1 cellular context compared by ENCODE assay signal in genomic region chr11:65899356-65900124, GRCh38.
TF ChIP-seq lines count a peak whose summit lies in the region.

No MANE protein-coding gene starts in this region.

TF ChIP-seq in HepG2, 621 proteins besides CTCF, POLR2A, EP300 and RAD21 (continued from another document):
- TF ChIP-seq, protein P1, sequence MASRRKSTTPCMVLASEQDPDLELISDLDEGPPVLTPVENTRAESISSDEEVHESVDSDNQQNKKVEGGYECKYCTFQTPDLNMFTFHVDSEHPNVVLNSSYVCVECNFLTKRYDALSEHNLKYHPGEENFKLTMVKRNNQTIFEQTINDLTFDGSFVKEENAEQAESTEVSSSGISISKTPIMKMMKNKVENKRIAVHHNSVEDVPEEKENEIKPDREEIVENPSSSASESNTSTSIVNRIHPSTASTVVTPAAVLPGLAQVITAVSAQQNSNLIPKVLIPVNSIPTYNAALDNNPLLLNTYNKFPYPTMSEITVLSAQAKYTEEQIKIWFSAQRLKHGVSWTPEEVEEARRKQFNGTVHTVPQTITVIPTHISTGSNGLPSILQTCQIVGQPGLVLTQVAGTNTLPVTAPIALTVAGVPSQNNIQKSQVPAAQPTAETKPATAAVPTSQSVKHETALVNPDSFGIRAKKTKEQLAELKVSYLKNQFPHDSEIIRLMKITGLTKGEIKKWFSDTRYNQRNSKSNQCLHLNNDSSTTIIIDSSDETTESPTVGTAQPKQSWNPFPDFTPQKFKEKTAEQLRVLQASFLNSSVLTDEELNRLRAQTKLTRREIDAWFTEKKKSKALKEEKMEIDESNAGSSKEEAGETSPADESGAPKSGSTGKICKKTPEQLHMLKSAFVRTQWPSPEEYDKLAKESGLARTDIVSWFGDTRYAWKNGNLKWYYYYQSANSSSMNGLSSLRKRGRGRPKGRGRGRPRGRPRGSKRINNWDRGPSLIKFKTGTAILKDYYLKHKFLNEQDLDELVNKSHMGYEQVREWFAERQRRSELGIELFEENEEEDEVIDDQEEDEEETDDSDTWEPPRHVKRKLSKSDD (CRISPR knock-in tag; IDR thresholded peaks at IDR 0.05; ENCODE audit: low read depth), result no peak
- TF ChIP-seq ZFAT (CRISPR knock-in tag; conservative IDR thresholded peaks at IDR 0.05) (no peak), ZNF256 (CRISPR knock-in tag; conservative IDR thresholded peaks at IDR 0.05) (no peak), NFKBIZ (CRISPR knock-in tag; IDR thresholded peaks at IDR 0.05) (peak; percentile 45; the same call in 1 of the 2 replicates), ZNF766 (CRISPR knock-in tag; IDR thresholded peaks at IDR 0.05; ENCODE audit: borderline replicate concordance) (no peak), ZNF33A (CRISPR knock-in tag; IDR thresholded peaks at IDR 0.05; ENCODE audit: borderline replicate concordance) (peak; percentile 69; the same call in 1 of the 2 replicates), ARNT2 (CRISPR knock-in tag; IDR thresholded peaks at IDR 0.05; ENCODE audit: low read depth) (peak; percentile 68; the same call in 1 of the 2 replicates), BRD4 (CRISPR knock-in tag; IDR thresholded peaks at IDR 0.05) (0 out of 2 replicates have a peak, but pooled peaks have one; percentile 19), ZBTB33 (CRISPR knock-in tag; IDR thresholded peaks at IDR 0.05) (no peak; the same call in 1 of the 2 replicates), HNRNPH1 (optimal IDR thresholded peaks at IDR 0.05; ENCODE audit: low read depth, low read length) (no peak), ZNF841 (CRISPR knock-in tag; IDR thresholded peaks at IDR 0.05; ENCODE audit: borderline replicate concordance) (peak; percentile 58; the same call in 1 of the 2 replicates), PLRG1 (conservative IDR thresholded peaks at IDR 0.05) (no peak), BRF2 (CRISPR knock-in tag; IDR thresholded peaks at IDR 0.05) (0 out of 2 replicates have a peak, but pooled peaks have one; percentile 41), ZBTB37 (CRISPR knock-in tag; IDR thresholded peaks at IDR 0.05) (no peak), MED1 (CRISPR knock-in tag; IDR thresholded peaks at IDR 0.05) (0 out of 2 replicates have a peak, but pooled peaks have one; percentile 12), NFE2L2 (IDR thresholded peaks at IDR 0.05; ENCODE audit: low read length) (peak; percentile 63), ZNF781 (CRISPR knock-in tag; IDR thresholded peaks at IDR 0.05; ENCODE audit: borderline replicate concordance, not compliant biosample characterization) (peak; percentile 58), ZNF263 (CRISPR knock-in tag; IDR thresholded peaks at IDR 0.05) (no peak; the same call in 1 of the 2 replicates), ZNF75D (CRISPR knock-in tag; IDR thresholded peaks at IDR 0.05; ENCODE audit: borderline replicate concordance) (peak; percentile 61; the same call in 1 of the 2 replicates), XRCC5 (optimal IDR thresholded peaks at IDR 0.05; ENCODE audit: low read length) (no peak), TCF12 (IDR thresholded peaks at IDR 0.05) (no peak), TCF12 (CRISPR knock-in tag; IDR thresholded peaks at IDR 0.05) (no peak), ZNF891 (CRISPR knock-in tag; IDR thresholded peaks at IDR 0.05) (peak; percentile 28; the same call in 1 of the 2 replicates), CENPT (CRISPR knock-in tag; IDR thresholded peaks at IDR 0.05; ENCODE audit: low read depth) (no peak), NONO (IDR thresholded peaks at IDR 0.05) (no peak), NONO (CRISPR knock-in tag; conservative IDR thresholded peaks at IDR 0.05) (peak; percentile 60; the same call in 1 of the 2 replicates), THAP9 (CRISPR knock-in tag; IDR thresholded peaks at IDR 0.05; ENCODE audit: borderline replicate concordance) (no peak), CAMTA2 (CRISPR knock-in tag; IDR thresholded peaks at IDR 0.05; ENCODE audit: borderline replicate concordance) (peak; percentile 26; the same call in 1 of the 2 replicates), GTF3A (CRISPR knock-in tag; conservative IDR thresholded peaks at IDR 0.05) (no peak), SP140L (CRISPR knock-in tag; IDR thresholded peaks at IDR 0.05; ENCODE audit: borderline replicate concordance) (no peak)
- TF ChIP-seq, protein P2, sequence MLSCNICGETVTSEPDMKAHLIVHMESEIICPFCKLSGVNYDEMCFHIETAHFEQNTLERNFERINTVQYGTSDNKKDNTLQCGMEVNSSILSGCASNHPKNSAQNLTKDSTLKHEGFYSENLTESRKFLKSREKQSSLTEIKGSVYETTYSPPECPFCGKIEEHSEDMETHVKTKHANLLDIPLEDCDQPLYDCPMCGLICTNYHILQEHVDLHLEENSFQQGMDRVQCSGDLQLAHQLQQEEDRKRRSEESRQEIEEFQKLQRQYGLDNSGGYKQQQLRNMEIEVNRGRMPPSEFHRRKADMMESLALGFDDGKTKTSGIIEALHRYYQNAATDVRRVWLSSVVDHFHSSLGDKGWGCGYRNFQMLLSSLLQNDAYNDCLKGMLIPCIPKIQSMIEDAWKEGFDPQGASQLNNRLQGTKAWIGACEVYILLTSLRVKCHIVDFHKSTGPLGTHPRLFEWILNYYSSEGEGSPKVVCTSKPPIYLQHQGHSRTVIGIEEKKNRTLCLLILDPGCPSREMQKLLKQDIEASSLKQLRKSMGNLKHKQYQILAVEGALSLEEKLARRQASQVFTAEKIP (CRISPR knock-in tag; IDR thresholded peaks at IDR 0.05; ENCODE audit: borderline replicate concordance), result no peak
- TF ChIP-seq, protein P3, sequence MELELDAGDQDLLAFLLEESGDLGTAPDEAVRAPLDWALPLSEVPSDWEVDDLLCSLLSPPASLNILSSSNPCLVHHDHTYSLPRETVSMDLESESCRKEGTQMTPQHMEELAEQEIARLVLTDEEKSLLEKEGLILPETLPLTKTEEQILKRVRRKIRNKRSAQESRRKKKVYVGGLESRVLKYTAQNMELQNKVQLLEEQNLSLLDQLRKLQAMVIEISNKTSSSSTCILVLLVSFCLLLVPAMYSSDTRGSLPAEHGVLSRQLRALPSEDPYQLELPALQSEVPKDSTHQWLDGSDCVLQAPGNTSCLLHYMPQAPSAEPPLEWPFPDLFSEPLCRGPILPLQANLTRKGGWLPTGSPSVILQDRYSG (CRISPR knock-in tag; IDR thresholded peaks at IDR 0.05), result no peak
- TF ChIP-seq, protein P4, sequence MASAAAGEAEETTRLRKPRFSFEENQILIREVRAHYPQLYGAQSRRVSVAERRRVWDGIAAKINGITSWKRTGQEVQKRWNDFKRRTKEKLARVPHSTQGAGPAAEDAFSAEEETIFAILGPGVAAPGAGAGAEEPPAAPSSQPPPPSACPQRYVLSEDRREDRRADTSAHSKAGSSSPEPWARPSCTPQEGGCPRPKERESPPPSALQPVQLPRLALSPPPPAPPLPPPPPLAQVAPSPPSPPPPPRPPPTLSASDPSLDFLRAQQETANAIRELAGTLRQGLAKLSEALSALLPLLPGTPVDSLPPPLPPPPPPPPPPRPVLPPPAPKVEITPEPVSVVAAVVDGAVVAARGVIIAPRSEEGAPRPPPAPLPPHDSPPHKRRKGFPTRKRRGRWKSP (CRISPR knock-in tag; IDR thresholded peaks at IDR 0.05), result peak; percentile 51; the same call in 1 of the 2 replicates
- TF ChIP-seq, protein P5, sequence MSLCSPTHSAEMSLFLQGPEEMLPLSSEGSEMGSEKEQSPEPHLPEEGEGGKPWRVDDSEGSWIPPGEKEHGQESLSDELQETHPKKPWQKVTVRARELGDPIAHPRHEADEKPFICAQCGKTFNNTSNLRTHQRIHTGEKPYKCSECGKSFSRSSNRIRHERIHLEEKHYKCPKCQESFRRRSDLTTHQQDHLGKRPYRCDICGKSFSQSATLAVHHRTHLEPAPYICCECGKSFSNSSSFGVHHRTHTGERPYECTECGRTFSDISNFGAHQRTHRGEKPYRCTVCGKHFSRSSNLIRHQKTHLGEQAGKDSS (CRISPR knock-in tag; IDR thresholded peaks at IDR 0.05; ENCODE audit: borderline replicate concordance, low read depth), result no peak
- TF ChIP-seq, protein P6, sequence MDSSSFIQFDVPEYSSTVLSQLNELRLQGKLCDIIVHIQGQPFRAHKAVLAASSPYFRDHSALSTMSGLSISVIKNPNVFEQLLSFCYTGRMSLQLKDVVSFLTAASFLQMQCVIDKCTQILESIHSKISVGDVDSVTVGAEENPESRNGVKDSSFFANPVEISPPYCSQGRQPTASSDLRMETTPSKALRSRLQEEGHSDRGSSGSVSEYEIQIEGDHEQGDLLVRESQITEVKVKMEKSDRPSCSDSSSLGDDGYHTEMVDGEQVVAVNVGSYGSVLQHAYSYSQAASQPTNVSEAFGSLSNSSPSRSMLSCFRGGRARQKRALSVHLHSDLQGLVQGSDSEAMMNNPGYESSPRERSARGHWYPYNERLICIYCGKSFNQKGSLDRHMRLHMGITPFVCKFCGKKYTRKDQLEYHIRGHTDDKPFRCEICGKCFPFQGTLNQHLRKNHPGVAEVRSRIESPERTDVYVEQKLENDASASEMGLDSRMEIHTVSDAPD (CRISPR knock-in tag; IDR thresholded peaks at IDR 0.05), result 0 out of 2 replicates have a peak, but pooled peaks have one; percentile 51
